ENCODE assay signal across 25 cellular contexts in the genomic region with DNA sequence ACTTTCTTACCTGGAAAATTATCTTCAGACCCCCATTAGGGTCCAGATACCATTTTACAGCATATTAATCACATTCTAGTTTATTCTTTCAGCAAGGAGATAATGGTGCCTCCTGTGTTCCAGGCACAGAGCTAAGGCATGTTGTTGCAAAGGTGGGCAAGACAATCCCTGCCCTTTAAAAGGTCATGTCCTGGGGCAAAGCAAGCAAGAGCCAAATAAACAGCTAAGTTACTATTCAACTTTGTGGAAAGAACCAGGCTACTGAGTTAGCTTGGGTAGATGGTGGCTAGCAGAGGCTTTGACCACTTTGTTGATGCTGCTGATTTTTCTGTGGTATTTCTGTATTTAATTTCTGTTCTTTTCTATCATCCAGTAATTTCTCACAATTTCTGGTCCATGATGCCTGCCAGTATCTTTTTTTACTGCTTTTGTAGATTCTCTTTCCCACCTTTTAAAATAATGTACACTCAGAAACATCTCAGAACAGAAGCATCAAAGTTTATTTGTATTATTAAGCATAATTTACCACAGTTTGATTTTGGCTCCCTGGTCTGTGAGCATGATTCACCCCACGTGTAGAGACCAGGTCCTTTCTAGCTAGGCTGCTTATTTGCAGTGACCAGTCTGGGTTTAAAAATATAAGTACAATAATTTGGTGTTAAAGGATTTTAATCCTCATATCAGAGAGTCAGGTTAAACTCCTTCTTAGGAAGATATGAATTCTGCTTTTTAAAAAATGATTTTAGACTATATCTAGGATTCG.
DNase-seq lines count a peak whose midpoint lies in the region; ATAC-seq, FAIRE-seq and TF ChIP-seq lines count a peak whose summit lies in the region.
"Had no signal": no experiment of that assay in that cellular context is flagged by ENCODE, and none has a peak within 500 bp of the region (broad histone marks: within the 10 kb centered on the region; RNA-seq: fewer than 3 reads in every experiment).

No MANE protein-coding gene starts in this region.

- H3K4me1 ChIP-seq in right lobe of liver = peaks cover 0 to 72% (median 6%) of the 10 kb centered on the region in 4 donors
- H3K4me1 ChIP-seq: upper lobe of right lung had no signal

- no peak for TF ChIP-seq POLR2A in right lobe of liver (IDR thresholded peaks at IDR 0.05)

- no peak for ATAC-seq in stimulated activated naive CD8-positive, alpha-beta T cell treated with anti-CD3 and anti-CD28 coated beads, Interleukin-15, Interleukin-2, amounts not matched to agents 100 U/mL and 50 U/mL, for 24 hours
- ATAC-seq in right lobe of liver = peak; percentile 71 to 82 (median 80)
- no peak for ATAC-seq in HG02588 (IDR thresholded peaks at IDR 0.05; ENCODE audit: unreplicated experiment)
- no peak for ATAC-seq in HG02571 (IDR thresholded peaks at IDR 0.05; ENCODE audit: unreplicated experiment)
- ATAC-seq: lower lobe of right lung, upper lobe of right lung had no signal

- in situ Hi-C loops in astrocyte of the spinal cord (cut with HindIII; ENCODE audit: low sequenced_read_pairs) = no loop called here

- peaks cover 5% of the 10 kb centered on the region for H3K36me3 Mint-ChIP-seq in stimulated activated naive CD8-positive, alpha-beta T cell treated with anti-CD3 and anti-CD28 coated beads, Interleukin-15, Interleukin-2, amounts not matched to agents 100 ng/mL and 50 ng/mL, for 24 hours (ENCODE audit: low read depth)
- H3K36me3 Mint-ChIP-seq in CD14-positive monocyte = peaks cover 0 to 2% of the 10 kb centered on the region in 2 donors

- no peak for FAIRE-seq in urothelium cell line (lab: Jason Lieb, UNC)
- FAIRE-seq: D721Med, frontal cortex had no signal

- intact Hi-C loops in right lobe of liver (cut with DNase I) (no loop called here), CD14-positive monocyte (cut with micrococcal nuclease) (no loop called here)

- H3K4me3 Mint-ChIP-seq in stimulated activated naive CD8-positive, alpha-beta T cell treated with anti-CD3 and anti-CD28 coated beads, Interleukin-15, Interleukin-2, amounts not matched to agents 100 ng/mL and 50 ng/mL, for 24 hours = no peak overlapping the region
- H3K4me3 Mint-ChIP-seq in CD14-positive monocyte = no peak overlapping the region

- peak overlapping the region; percentile 33 to 68 (median 60) for H3K27ac ChIP-seq in right lobe of liver
- H3K27ac ChIP-seq: lower lobe of right lung, upper lobe of right lung had no signal

- WGBS in right lobe of liver (ENCODE audit: insufficient coverage, low coverage, low lambda C conversion rate, missing lambda C conversion rate) = 51% methylated on average over 2 of the region's 2 CpGs

- peak overlapping the region; percentile 49 for H3K27ac Mint-ChIP-seq in stimulated activated naive CD8-positive, alpha-beta T cell treated with anti-CD3 and anti-CD28 coated beads, Interleukin-15, Interleukin-2, amounts not matched to agents 100 ng/mL and 50 ng/mL, for 24 hours
- no peak overlapping the region for H3K27ac Mint-ChIP-seq in CD14-positive monocyte

- no peaks in the 10 kb centered on the region for H3K9me3 Mint-ChIP-seq in stimulated activated naive CD8-positive, alpha-beta T cell treated with anti-CD3 and anti-CD28 coated beads, Interleukin-15, Interleukin-2, amounts not matched to agents 100 ng/mL and 50 ng/mL, for 24 hours
- peaks cover 0 to 6% (median 0%) of the 10 kb centered on the region in 7 donors for H3K9me3 Mint-ChIP-seq in CD14-positive monocyte

- no peaks in the 10 kb centered on the region for H3K9me3 ChIP-seq in right lobe of liver
- H3K9me3 ChIP-seq: lower lobe of right lung, upper lobe of right lung had no signal

- no peaks in the 10 kb centered on the region for H3K27me3 Mint-ChIP-seq in stimulated activated naive CD8-positive, alpha-beta T cell treated with anti-CD3 and anti-CD28 coated beads, Interleukin-15, Interleukin-2, amounts not matched to agents 100 ng/mL and 50 ng/mL, for 24 hours
- H3K27me3 Mint-ChIP-seq in CD14-positive monocyte (ENCODE audit: low read depth in 3 of 3) = no peaks in the 10 kb centered on the region

- peaks cover 47% of the 10 kb centered on the region for H3K4me1 Mint-ChIP-seq in stimulated activated naive CD8-positive, alpha-beta T cell treated with anti-CD3 and anti-CD28 coated beads, Interleukin-15, Interleukin-2, amounts not matched to agents 100 ng/mL and 50 ng/mL, for 24 hours (ENCODE audit: low read depth)
- H3K4me1 Mint-ChIP-seq in CD14-positive monocyte = no peaks in the 10 kb centered on the region

- no peak overlapping the region for H3K4me3 ChIP-seq in astrocyte of the spinal cord (ENCODE audit: low read depth, low read length)
- H3K4me3 ChIP-seq in right lobe of liver = no peak overlapping the region
- H3K4me3 ChIP-seq: lower lobe of right lung, upper lobe of right lung had no signal

- H3K27me3 ChIP-seq in right lobe of liver = no peaks in the 10 kb centered on the region
- H3K27me3 ChIP-seq: BLaER1 treated with 17β-estradiol and CSF1 and Interleukin-3, amounts not matched to agents 10 nM and 100 nM; upper lobe of right lung had no signal

- no peaks in the 10 kb centered on the region for H3K36me3 ChIP-seq in right lobe of liver
- H3K36me3 ChIP-seq: BLaER1 treated with 17β-estradiol and CSF1 and Interleukin-3, amounts not matched to agents 10 nM and 100 nM; lower lobe of right lung; upper lobe of right lung had no signal

- DNase-seq in stimulated activated naive CD8-positive, alpha-beta T cell treated with anti-CD3 and anti-CD28 coated beads, Interleukin-15, Interleukin-2, amounts not matched to agents 100 U/mL and 50 U/mL, for 24 hours = no peak
- DNase-seq in astrocyte of the spinal cord (ENCODE audit: low read depth, low spot score) (peak; percentile 44), right lobe of liver (peak in 1 of 3 donors; percentile 56), CD14-positive monocyte (ENCODE audit: low spot score) (no peak), urothelium cell line (ENCODE audit: low spot score) (no peak)
- DNase-seq: ACHN; activated CD4-positive, alpha-beta T cell treated with anti-CD3 and anti-CD28 coated beads for 1 hour; activated naive CD4-positive, alpha-beta T cell treated with Interleukin-2 at 50 U/mL for 16 hours; activated T-cell treated with anti-CD3 and anti-CD28 coated beads, Interleukin-2, amount 50 U/mL, for 48 hours; amniotic stem cell; central memory CD4-positive, alpha-beta T cell; H7; hypothalamus; lower lobe of right lung; NCI-H2171 treated with DMSO at 0.1 percent for 48 hours; NCI-H526 treated with DMSO at 0.1 percent for 48 hours; stimulated activated CD8-positive, alpha-beta memory T cell treated with anti-CD3 and anti-CD28 coated beads, Interleukin-4, amount 100 ng/mL, for 48 hours; SW 1271; upper lobe of right lung had no signal

- TF ChIP-seq CTCF in astrocyte of the spinal cord (IDR thresholded peaks at IDR 0.05; ENCODE audit: low read depth, low read length) (no peak), right lobe of liver (IDR thresholded peaks at IDR 0.05) (no peak), CD14-positive monocyte (IDR thresholded peaks at IDR 0.05) (no peak)

Comparison
In these comparisons a context has a peak if more than half of its experiments do, and no peak if none do; other contexts are left out.
1. ATAC-seq: peak in right lobe of liver (4 of 4); none in stimulated activated naive CD8-positive, alpha-beta T cell treated with anti-CD3 and anti-CD28 coated beads, Interleukin-15, Interleukin-2, amounts not matched to agents 100 U/mL and 50 U/mL, for 24 hours (single experiment), HG02588 (single experiment) and HG02571 (single experiment).